Comparison of ENCODE assay signal across 7 cellular contexts in the genomic region with DNA sequence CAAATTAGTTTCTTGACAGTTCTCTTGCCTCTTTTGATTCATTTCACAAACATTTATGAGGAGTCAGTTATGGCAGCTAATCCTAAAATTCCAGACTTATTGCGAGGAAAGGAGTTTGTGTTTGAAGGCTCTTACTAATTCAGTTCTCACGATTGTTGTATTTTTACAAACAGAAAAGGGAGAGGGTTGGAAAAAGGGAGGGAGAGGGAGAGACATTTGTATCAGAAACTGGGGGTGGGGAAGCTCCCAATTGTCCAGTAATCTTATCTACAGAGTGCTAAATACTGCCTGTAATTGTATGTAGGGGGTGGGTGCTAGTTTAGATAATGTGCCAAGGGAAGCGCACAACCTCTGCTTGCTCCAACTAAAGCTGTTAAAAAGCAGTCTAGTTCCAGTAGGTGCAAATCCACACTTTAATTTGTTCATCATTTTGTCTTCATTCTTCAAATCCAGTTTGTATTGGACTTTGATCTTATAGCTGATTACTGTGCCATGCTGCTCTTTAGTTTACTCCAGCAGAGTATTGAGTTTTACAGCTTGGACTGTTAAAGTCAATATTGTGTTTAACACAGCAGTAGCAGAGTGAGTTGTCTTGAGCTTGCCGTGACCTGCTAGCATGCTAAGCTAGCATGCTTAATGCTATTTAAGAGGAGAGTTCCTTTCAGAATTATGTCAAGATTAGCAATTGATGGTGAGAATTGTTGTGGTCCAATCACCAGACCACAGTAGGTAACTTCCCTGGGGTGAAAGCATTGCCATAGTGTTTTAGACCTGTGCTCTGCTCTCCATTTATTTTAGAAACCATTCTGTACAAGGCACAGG. TPM values are rescaled to one million over a fixed set of nuclear protein-coding genes. Genes with fewer than 3 reads are reported as not detected.
DNase-seq lines count a peak whose midpoint lies in the region; ATAC-seq and TF ChIP-seq lines count a peak whose summit lies in the region.

No MANE protein-coding gene starts in this region.

- no peak overlapping the region for H3K4me3 ChIP-seq in fibroblast of the aortic adventitia (ENCODE audit: low read depth, low read length)
- no peak overlapping the region for H3K4me3 ChIP-seq in subcutaneous abdominal adipose tissue (ENCODE audit: low read depth in 1 of 5, low read length in 5 of 5)

- DNase-seq in NCI-H146 treated with DMSO at 0.1 percent for 48 hours (lab: John Stamatoyannopoulos, UW; ENCODE audit: unreplicated experiment), result peak; percentile 20
- DNase-seq in fibroblast of the aortic adventitia (ENCODE audit: low read depth), result peak; percentile 58
- no peak for DNase-seq in SKM-1 (lab: John Stamatoyannopoulos, UW; ENCODE audit: unreplicated experiment)
- DNase-seq in pons (ENCODE audit: low spot score), result no peak
- DNase-seq in NCI-H2171 treated with DMSO at 0.1 percent for 48 hours (lab: John Stamatoyannopoulos, UW), result no peak

- no peaks in the 10 kb centered on the region for H3K9me3 ChIP-seq in subcutaneous abdominal adipose tissue (ENCODE audit: control insufficient read depth in 5 of 5, low read length in 5 of 5)

- peak overlapping the region in 1 of 5 donors; percentile 32 for H3K9ac ChIP-seq in subcutaneous abdominal adipose tissue (ENCODE audit: low read length in 5 of 5)

- H3K4me1 ChIP-seq in subcutaneous abdominal adipose tissue (ENCODE audit: control insufficient read depth in 5 of 5, insufficient read depth in 5 of 5, low read length in 5 of 5), result peaks cover 13 to 61% (median 52%) of the 10 kb centered on the region in 5 donors

- no peaks in the 10 kb centered on the region for H3K27me3 ChIP-seq in subcutaneous abdominal adipose tissue (ENCODE audit: control insufficient read depth in 5 of 5, insufficient read depth in 4 of 5, low read length in 5 of 5)

- H3K27ac ChIP-seq in subcutaneous abdominal adipose tissue (ENCODE audit: low read depth, low read length), result peak overlapping the region; percentile 55

- TF ChIP-seq CTCF in fibroblast of the aortic adventitia (IDR thresholded peaks at IDR 0.05; ENCODE audit: insufficient read depth, low read length), result no peak

- peak; percentile 47 for ATAC-seq in GM21423 (IDR thresholded peaks at IDR 0.05; ENCODE audit: unreplicated experiment)

- H3K36me3 ChIP-seq in subcutaneous abdominal adipose tissue (ENCODE audit: control insufficient read depth in 5 of 5, insufficient read depth in 5 of 5, low read length in 5 of 5), result no peaks in the 10 kb centered on the region

RNA-seq across cellular contexts. Expression of a gene that starts 13.9 kb away (rescaled TPM):
- total RNA-seq in fibroblast of the aortic adventitia (ENCODE audit: low replicate concordance), result 21.2 and 34.3 TPM in 2 replicates

RNA-seq across cellular contexts. Expression of a gene that starts 59.6 kb away (rescaled TPM):
- 23.6 and 45.1 TPM in 2 replicates for total RNA-seq in fibroblast of the aortic adventitia (ENCODE audit: low replicate concordance)

Comparison
In these comparisons a context has a peak if more than half of its experiments do, and no peak if none do; other contexts are left out.
1. DNase-seq: peak in NCI-H146 treated with DMSO at 0.1 percent for 48 hours (single experiment) and fibroblast of the aortic adventitia (single experiment); none in SKM-1 (single experiment), pons (single experiment) and NCI-H2171 treated with DMSO at 0.1 percent for 48 hours (single experiment).